Comparison of ENCODE assay signal across 8 cellular contexts in genomic region chr14:74922752-74923401, GRCh38. TPM values are rescaled to one million over a fixed set of nuclear protein-coding genes. Genes with fewer than 3 reads are reported as not detected.
A peak's percentile ranks its signal among the peaks of the same experiment; 100 is the strongest.
DNase-seq lines count a peak whose midpoint lies in the region; ATAC-seq and TF ChIP-seq lines count a peak whose summit lies in the region.

Gene RPS6KL1 (minus strand): TSS chr14:74923260. CDS start chr14:74921541, 1,719 bp downstream.

- H3K4me3 ChIP-seq in foreskin fibroblast (ENCODE audit: low read depth in 1 of 2, low read length in 2 of 2), result peak within 1 kb of the TSS; percentile 36 to 50

- peak; percentile 90 for ATAC-seq in GM21576 (IDR thresholded peaks at IDR 0.05; ENCODE audit: unreplicated experiment)

- CTCF ChIA-PET in Calu3 (lab: Charles Lee), result interaction anchor here (0.5 to 1.6 kb wide), 11 partner anchors 11 to 750 kb away, joined by 3 to 10 read pairs (median 5); partner anchors contain the start of gene EIF2B2

- intact Hi-C loops in Calu3 (cut with micrococcal nuclease; ENCODE audit: unreplicated experiment), result no loop called here

- H3K27me3 Mint-ChIP-seq in Calu3 (ENCODE audit: unreplicated experiment) (no peaks in the 10 kb centered on the region), nephron (ENCODE audit: low read depth) (peaks cover 31% of the 10 kb centered on the region)
- no peaks in the 10 kb centered on the region for H3K27me3 Mint-ChIP-seq in stimulated activated naive CD8-positive, alpha-beta T cell treated with anti-CD3 and anti-CD28 coated beads, Interleukin-15, Interleukin-2, amounts not matched to agents 100 ng/mL and 50 ng/mL, for 24 hours

- peaks cover 10% of the 10 kb centered on the region for H3K36me3 Mint-ChIP-seq in Calu3 (ENCODE audit: insufficient read depth, unreplicated experiment)
- no peaks in the 10 kb centered on the region for H3K36me3 Mint-ChIP-seq in nephron (ENCODE audit: low read depth)
- H3K36me3 Mint-ChIP-seq in stimulated activated naive CD8-positive, alpha-beta T cell treated with anti-CD3 and anti-CD28 coated beads, Interleukin-15, Interleukin-2, amounts not matched to agents 100 ng/mL and 50 ng/mL, for 24 hours (ENCODE audit: low read depth), result no peaks in the 10 kb centered on the region

- no TSS peak for BruUV-seq in Calu3 (replicated peaks; lab: Mats Ljungman, UMichigan)

- no peaks in the 10 kb centered on the region for H3K9me3 Mint-ChIP-seq in Calu3 (ENCODE audit: low read depth, unreplicated experiment)
- H3K9me3 Mint-ChIP-seq in nephron, result no peaks in the 10 kb centered on the region
- no peaks in the 10 kb centered on the region for H3K9me3 Mint-ChIP-seq in stimulated activated naive CD8-positive, alpha-beta T cell treated with anti-CD3 and anti-CD28 coated beads, Interleukin-15, Interleukin-2, amounts not matched to agents 100 ng/mL and 50 ng/mL, for 24 hours

- DNase-seq in Calu3 (peak; percentile 84), LHCN-M2 (ENCODE audit: low read depth) (peak; percentile 56), RPMI7951 (ENCODE audit: low read depth) (peak; percentile 74), activated gamma-delta T cell treated with Interleukin-2 at 50 U/mL for 16 hours (peak; percentile 40), foreskin fibroblast (peak; percentile 55 to 87)

- H3K27ac Mint-ChIP-seq in Calu3 (ENCODE audit: unreplicated experiment) (peak within 1 kb of the TSS; percentile 37), nephron (no peak within 1 kb of the TSS)
- peak within 1 kb of the TSS; percentile 27 for H3K27ac Mint-ChIP-seq in stimulated activated naive CD8-positive, alpha-beta T cell treated with anti-CD3 and anti-CD28 coated beads, Interleukin-15, Interleukin-2, amounts not matched to agents 100 ng/mL and 50 ng/mL, for 24 hours

- H3K4me3 Mint-ChIP-seq in Calu3 (ENCODE audit: low read depth, unreplicated experiment), result peak within 1 kb of the TSS; percentile 73
- peak within 1 kb of the TSS; percentile 70 to 78 (median 78) for H3K4me3 Mint-ChIP-seq in nephron
- H3K4me3 Mint-ChIP-seq in stimulated activated naive CD8-positive, alpha-beta T cell treated with anti-CD3 and anti-CD28 coated beads, Interleukin-15, Interleukin-2, amounts not matched to agents 100 ng/mL and 50 ng/mL, for 24 hours, result peak within 1 kb of the TSS; percentile 73

- H3K4me1 Mint-ChIP-seq in Calu3 (ENCODE audit: low read depth, unreplicated experiment), result no peaks in the 10 kb centered on the region
- no peaks in the 10 kb centered on the region for H3K4me1 Mint-ChIP-seq in nephron
- peaks cover 6% of the 10 kb centered on the region for H3K4me1 Mint-ChIP-seq in stimulated activated naive CD8-positive, alpha-beta T cell treated with anti-CD3 and anti-CD28 coated beads, Interleukin-15, Interleukin-2, amounts not matched to agents 100 ng/mL and 50 ng/mL, for 24 hours (ENCODE audit: low read depth)

- TF ChIP-seq CTCF in Calu3 (IDR thresholded peaks at IDR 0.05; ENCODE audit: unreplicated experiment) (no peak), foreskin fibroblast (IDR thresholded peaks at IDR 0.05; ENCODE audit: low read depth, low read length) (no peak), nephron (IDR thresholded peaks at IDR 0.05; ENCODE audit: unreplicated experiment in 3 of 3) (no peak)

RNA-seq across cellular contexts. Expression of gene RPS6KL1, which starts in this region (rescaled TPM):
- total RNA-seq in Calu3 (2022) (16.4 and 18.5 TPM in 2 replicates), LHCN-M2 (2014; rRNA removed) (0.80 and 1.9 TPM in 2 replicates)
- polyA plus RNA-seq in LHCN-M2 (2012), result 0.55 TPM
- 2.0 and 3.6 TPM in 2 replicates for total RNA-seq in RPMI7951 (2014; rRNA removed; shearing (Covaris generic))

Comparison
In these comparisons a context has a peak if more than half of its experiments do, and no peak if none do; other contexts are left out.
1. Peak in every context shown above with its lines: DNase-seq, ATAC-seq and H3K4me3 ChIP-seq.
2. H3K27ac Mint-ChIP-seq: peak in Calu3 (single experiment) and stimulated activated naive CD8-positive, alpha-beta T cell treated with anti-CD3 and anti-CD28 coated beads, Interleukin-15, Interleukin-2, amounts not matched to agents 100 ng/mL and 50 ng/mL, for 24 hours (single experiment); none in nephron (0 of 3).